ENCODE assay signal across 12 cellular contexts in the genomic region with DNA sequence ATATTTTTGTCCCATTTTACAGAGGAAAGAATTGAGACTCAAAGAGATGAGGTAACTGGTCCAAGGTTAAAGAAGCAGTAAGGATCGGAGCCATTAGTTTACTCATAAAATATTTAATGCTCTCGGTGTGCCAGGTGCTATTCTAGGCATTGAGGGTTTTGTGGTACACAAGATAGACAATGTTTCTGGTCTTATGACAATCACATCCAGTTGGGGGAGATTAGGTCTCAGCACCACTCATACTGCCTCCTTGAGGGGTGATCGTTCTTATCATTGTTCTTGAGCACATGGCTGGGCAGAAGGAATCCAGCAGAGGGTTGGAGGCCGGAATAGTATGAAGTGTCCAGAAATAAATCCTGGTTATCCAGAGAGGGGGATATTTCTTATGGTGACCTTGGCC. TPM values are rescaled to one million over a fixed set of nuclear protein-coding genes. Genes with fewer than 3 reads are reported as not detected.
DNase-seq lines count a peak whose midpoint lies in the region; ATAC-seq and TF ChIP-seq lines count a peak whose summit lies in the region.
"Had no signal": no experiment of that assay in that cellular context is flagged by ENCODE, and none has a peak within 500 bp of the region (broad histone marks: within the 10 kb centered on the region; RNA-seq: fewer than 3 reads in every experiment).

No MANE protein-coding gene starts in this region.

- no peaks in the 10 kb centered on the region for H3K27me3 ChIP-seq in heart left ventricle

- no peak overlapping the region for H3K27ac ChIP-seq in heart left ventricle

- H3K9me3 Mint-ChIP-seq in activated naive CD8-positive, alpha-beta T cell treated with anti-CD3 and anti-CD28 coated beads, Interleukin-2, amount 10 ng/mL, durations not matched to agents 7 days and 5 days = no peaks in the 10 kb centered on the region
- H3K9me3 Mint-ChIP-seq in naive thymus-derived CD8-positive, alpha-beta T cell = no peaks in the 10 kb centered on the region

- H3K36me3 ChIP-seq in heart left ventricle = no peaks in the 10 kb centered on the region

- no peaks in the 10 kb centered on the region for H3K36me3 Mint-ChIP-seq in activated naive CD8-positive, alpha-beta T cell treated with anti-CD3 and anti-CD28 coated beads, Interleukin-2, amount 10 ng/mL, durations not matched to agents 7 days and 5 days
- H3K36me3 Mint-ChIP-seq in naive thymus-derived CD8-positive, alpha-beta T cell = no peaks in the 10 kb centered on the region

- peaks cover 0 to 58% (median 0%) of the 10 kb centered on the region in 12 donors for H3K4me1 ChIP-seq in heart left ventricle

- peak overlapping the region; percentile 27 for H3K27ac Mint-ChIP-seq in activated naive CD8-positive, alpha-beta T cell treated with anti-CD3 and anti-CD28 coated beads, Interleukin-2, amount 10 ng/mL, durations not matched to agents 7 days and 5 days
- H3K27ac Mint-ChIP-seq in naive thymus-derived CD8-positive, alpha-beta T cell = peak overlapping the region in 9 of 10 donors; percentile 48 to 94 (median 91)

- POLR2A ChIA-PET in activated naive CD8-positive, alpha-beta T cell treated with anti-CD3 and anti-CD28 coated beads, Interleukin-2, amount 10 ng/mL, durations not matched to agents 7 days and 5 days (lab: Charles Lee) = interaction anchor here (0.6 to 4.3 kb wide), 12 partner anchors 42 to 1303 kb away, joined by 3 to 34 read pairs (median 8); a partner anchor contains a TSS
- POLR2A ChIA-PET in naive thymus-derived CD8-positive, alpha-beta T cell (lab: Charles Lee) = interaction anchor here (0.8 to 6.4 kb wide), 9 partner anchors 35 to 113 kb away, joined by 3 to 102 read pairs (median 13); a partner anchor contains a TSS

- peak overlapping the region; percentile 8 for H3K4me3 Mint-ChIP-seq in activated naive CD8-positive, alpha-beta T cell treated with anti-CD3 and anti-CD28 coated beads, Interleukin-2, amount 10 ng/mL, durations not matched to agents 7 days and 5 days
- H3K4me3 Mint-ChIP-seq in naive thymus-derived CD8-positive, alpha-beta T cell = peak overlapping the region in 6 of 10 donors; percentile 11 to 55 (median 39)

- no peak for TF ChIP-seq CTCF in heart left ventricle (IDR thresholded peaks at IDR 0.05)

- intact Hi-C loops in left ventricle myocardium superior (cut with micrococcal nuclease) = no loop called here
- intact Hi-C loops in heart left ventricle (cut with DNase I) = loop anchor here in 6 of 10 donors (5.0 to 10.0 kb wide), 5 partner anchors 61 to 111 kb away; no protein-coding TSS in a partner anchor

- peaks cover 3% of the 10 kb centered on the region for H3K27me3 Mint-ChIP-seq in activated naive CD8-positive, alpha-beta T cell treated with anti-CD3 and anti-CD28 coated beads, Interleukin-2, amount 10 ng/mL, durations not matched to agents 7 days and 5 days
- no peaks in the 10 kb centered on the region for H3K27me3 Mint-ChIP-seq in naive thymus-derived CD8-positive, alpha-beta T cell

- peaks cover 49% of the 10 kb centered on the region for H3K4me1 Mint-ChIP-seq in activated naive CD8-positive, alpha-beta T cell treated with anti-CD3 and anti-CD28 coated beads, Interleukin-2, amount 10 ng/mL, durations not matched to agents 7 days and 5 days
- H3K4me1 Mint-ChIP-seq in naive thymus-derived CD8-positive, alpha-beta T cell = peaks cover 0 to 40% (median 37%) of the 10 kb centered on the region in 4 donors

- 48 to 64% (median 57%) methylated on average over 4 of the region's 4 CpGs for WGBS in heart left ventricle, 4 donors

- no peak for TF ChIP-seq POLR2A in heart left ventricle (IDR thresholded peaks at IDR 0.05)

- no peaks in the 10 kb centered on the region for H3K9me3 ChIP-seq in heart left ventricle

- DNase-seq in left ventricle myocardium superior (no peak), heart left ventricle (no peak)
- DNase-seq in Jurkat, Clone E6-1 (ENCODE audit: low read depth, low spot score) = peak; percentile 70
- DNase-seq in activated naive CD8-positive, alpha-beta T cell treated with anti-CD3 and anti-CD28 coated beads, Interleukin-2, amount 10 ng/mL, durations not matched to agents 7 days and 5 days = no peak
- no peak for DNase-seq in naive thymus-derived CD8-positive, alpha-beta T cell
- DNase-seq: NCI-H1436 treated with DMSO at 0.1 percent for 48 hours, NCI-H2081, NCI-H510A treated with DMSO at 0.1 percent for 48 hours, SHP77 had no signal

- no peak overlapping the region for H3K4me3 ChIP-seq in heart left ventricle
- H3K4me3 ChIP-seq in Jurkat, Clone E6-1 (ENCODE audit: low read length) = no peak overlapping the region

- ATAC-seq in left ventricle myocardium superior = peak; percentile 11
- ATAC-seq in heart left ventricle = no peak
- ATAC-seq in activated naive CD8-positive, alpha-beta T cell treated with anti-CD3 and anti-CD28 coated beads, Interleukin-2, amount 10 ng/mL, durations not matched to agents 7 days and 5 days (ENCODE audit: low read depth) = peak; percentile 30
- peak; percentile 48 to 63 for ATAC-seq in naive thymus-derived CD8-positive, alpha-beta T cell
- ATAC-seq in HG03095 (IDR thresholded peaks at IDR 0.05; ENCODE audit: unreplicated experiment) = no peak
- no peak for ATAC-seq in GM19035 (IDR thresholded peaks at IDR 0.05; ENCODE audit: unreplicated experiment)
- ATAC-seq in HG03378 (IDR thresholded peaks at IDR 0.05; ENCODE audit: unreplicated experiment) = no peak

RNA-seq across cellular contexts. Expression of a gene that starts 40.7 kb away (rescaled TPM):
- total RNA-seq in left ventricle myocardium superior (7.1 TPM), heart left ventricle (10 to 100 TPM in 2 of 9 donors, 1 to 10 TPM in 7; 2.8 to 73.7 (median 6.1) TPM)
- polyA plus RNA-seq in heart left ventricle = 1 to 10 TPM; 2.2 to 3.1 TPM
- 129 TPM for polyA plus RNA-seq in Jurkat, Clone E6-1 (2012; ENCODE audit: insufficient read depth, insufficient read length)
- 100 to 1,000 TPM; 444 to 452 TPM for total RNA-seq in activated naive CD8-positive, alpha-beta T cell treated with anti-CD3 and anti-CD28 coated beads, Interleukin-2, amount 10 ng/mL, durations not matched to agents 7 days and 5 days
- 100 to 1,000 TPM; 299 to 311 TPM for total RNA-seq in naive thymus-derived CD8-positive, alpha-beta T cell
- polyA plus RNA-seq in naive thymus-derived CD8-positive, alpha-beta T cell = 100 to 1,000 TPM; 119 to 227 (median 198) TPM

RNA-seq across cellular contexts. Expression of a gene that starts 50.9 kb away (rescaled TPM):
- 0.47 TPM for total RNA-seq in left ventricle myocardium superior
- total RNA-seq in heart left ventricle = 1 to 10 TPM in 5 of 9 donors, under 1 TPM in 4; 0.25 to 3.7 (median 1.0) TPM
- 1 to 10 TPM; 1.2 TPM for polyA plus RNA-seq in heart left ventricle
- polyA plus RNA-seq in Jurkat, Clone E6-1 (2012; ENCODE audit: insufficient read depth, insufficient read length) = 1.8 TPM
- not detected for total RNA-seq in activated naive CD8-positive, alpha-beta T cell treated with anti-CD3 and anti-CD28 coated beads, Interleukin-2, amount 10 ng/mL, durations not matched to agents 7 days and 5 days
- total RNA-seq in naive thymus-derived CD8-positive, alpha-beta T cell = not detected
- polyA plus RNA-seq in naive thymus-derived CD8-positive, alpha-beta T cell = under 1 TPM in 1 of 3 donors, not detected in 2; 0.06 TPM

Comparison
In these comparisons a context has a peak if more than half of its experiments do, and no peak if none do; other contexts are left out.
1. ATAC-seq: peak in left ventricle myocardium superior (single experiment), activated naive CD8-positive, alpha-beta T cell treated with anti-CD3 and anti-CD28 coated beads, Interleukin-2, amount 10 ng/mL, durations not matched to agents 7 days and 5 days (single experiment) and naive thymus-derived CD8-positive, alpha-beta T cell (2 of 2); none in heart left ventricle (0 of 4), HG03095 (single experiment), GM19035 (single experiment) and HG03378 (single experiment).
2. RNA of a gene that starts 40.7 kb away (total RNA-seq): 444 to 452 TPM in activated naive CD8-positive, alpha-beta T cell treated with anti-CD3 and anti-CD28 coated beads, Interleukin-2, amount 10 ng/mL, durations not matched to agents 7 days and 5 days and 299 to 311 TPM in naive thymus-derived CD8-positive, alpha-beta T cell; 7.1 TPM in left ventricle myocardium superior (single experiment) and 2.8 to 73.7 TPM in heart left ventricle; every median in the first group is over 4 times any median in the second.